Comparison of ENCODE assay signal across 1 cellular context in the genomic region with DNA sequence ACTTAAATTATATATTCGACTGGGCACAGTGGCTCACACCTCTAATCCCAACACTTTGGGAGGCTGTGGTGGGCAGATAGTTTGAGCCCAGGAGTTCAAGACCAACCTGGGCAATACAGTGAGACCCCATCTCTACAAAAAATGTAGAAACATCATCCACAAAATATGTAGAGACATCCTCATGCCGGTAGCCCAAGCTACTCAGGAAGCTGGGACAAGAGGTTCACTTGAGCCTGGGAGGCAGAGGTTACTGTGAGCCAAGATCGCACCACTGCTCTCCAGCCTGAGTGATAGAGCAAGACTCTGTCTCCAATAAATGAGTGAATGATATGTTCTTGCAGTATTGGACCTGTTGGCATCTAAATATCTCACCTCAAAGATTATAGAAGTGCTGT.
TF ChIP-seq lines count a peak whose summit lies in the region.

No MANE protein-coding gene starts in this region.

TF ChIP-seq in HCT116, 20 proteins besides CTCF, POLR2A, EP300 and RAD21 (continued from another document):
- TF ChIP-seq, protein P1, sequence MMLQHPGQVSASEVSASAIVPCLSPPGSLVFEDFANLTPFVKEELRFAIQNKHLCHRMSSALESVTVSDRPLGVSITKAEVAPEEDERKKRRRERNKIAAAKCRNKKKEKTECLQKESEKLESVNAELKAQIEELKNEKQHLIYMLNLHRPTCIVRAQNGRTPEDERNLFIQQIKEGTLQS (IDR thresholded peaks at IDR 0.05): no peak
- no peak for TF ChIP-seq POLR2AphosphoS5 (IDR thresholded peaks at IDR 0.05; ENCODE audit: low read depth, low read length)
